ENCODE assay signal across 1 cellular context in genomic region chr1:89873757-89874156, GRCh38.
TF ChIP-seq lines count a peak whose summit lies in the region.

No MANE protein-coding gene starts in this region.

TF ChIP-seq in WTC11, 78 proteins besides CTCF, POLR2A, EP300 and RAD21:
- TF ChIP-seq, protein P1, sequence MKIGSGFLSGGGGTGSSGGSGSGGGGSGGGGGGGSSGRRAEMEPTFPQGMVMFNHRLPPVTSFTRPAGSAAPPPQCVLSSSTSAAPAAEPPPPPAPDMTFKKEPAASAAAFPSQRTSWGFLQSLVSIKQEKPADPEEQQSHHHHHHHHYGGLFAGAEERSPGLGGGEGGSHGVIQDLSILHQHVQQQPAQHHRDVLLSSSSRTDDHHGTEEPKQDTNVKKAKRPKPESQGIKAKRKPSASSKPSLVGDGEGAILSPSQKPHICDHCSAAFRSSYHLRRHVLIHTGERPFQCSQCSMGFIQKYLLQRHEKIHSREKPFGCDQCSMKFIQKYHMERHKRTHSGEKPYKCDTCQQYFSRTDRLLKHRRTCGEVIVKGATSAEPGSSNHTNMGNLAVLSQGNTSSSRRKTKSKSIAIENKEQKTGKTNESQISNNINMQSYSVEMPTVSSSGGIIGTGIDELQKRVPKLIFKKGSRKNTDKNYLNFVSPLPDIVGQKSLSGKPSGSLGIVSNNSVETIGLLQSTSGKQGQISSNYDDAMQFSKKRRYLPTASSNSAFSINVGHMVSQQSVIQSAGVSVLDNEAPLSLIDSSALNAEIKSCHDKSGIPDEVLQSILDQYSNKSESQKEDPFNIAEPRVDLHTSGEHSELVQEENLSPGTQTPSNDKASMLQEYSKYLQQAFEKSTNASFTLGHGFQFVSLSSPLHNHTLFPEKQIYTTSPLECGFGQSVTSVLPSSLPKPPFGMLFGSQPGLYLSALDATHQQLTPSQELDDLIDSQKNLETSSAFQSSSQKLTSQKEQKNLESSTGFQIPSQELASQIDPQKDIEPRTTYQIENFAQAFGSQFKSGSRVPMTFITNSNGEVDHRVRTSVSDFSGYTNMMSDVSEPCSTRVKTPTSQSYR (CRISPR knock-in tag; IDR thresholded peaks at IDR 0.05): no peak
